In the genomic region with DNA sequence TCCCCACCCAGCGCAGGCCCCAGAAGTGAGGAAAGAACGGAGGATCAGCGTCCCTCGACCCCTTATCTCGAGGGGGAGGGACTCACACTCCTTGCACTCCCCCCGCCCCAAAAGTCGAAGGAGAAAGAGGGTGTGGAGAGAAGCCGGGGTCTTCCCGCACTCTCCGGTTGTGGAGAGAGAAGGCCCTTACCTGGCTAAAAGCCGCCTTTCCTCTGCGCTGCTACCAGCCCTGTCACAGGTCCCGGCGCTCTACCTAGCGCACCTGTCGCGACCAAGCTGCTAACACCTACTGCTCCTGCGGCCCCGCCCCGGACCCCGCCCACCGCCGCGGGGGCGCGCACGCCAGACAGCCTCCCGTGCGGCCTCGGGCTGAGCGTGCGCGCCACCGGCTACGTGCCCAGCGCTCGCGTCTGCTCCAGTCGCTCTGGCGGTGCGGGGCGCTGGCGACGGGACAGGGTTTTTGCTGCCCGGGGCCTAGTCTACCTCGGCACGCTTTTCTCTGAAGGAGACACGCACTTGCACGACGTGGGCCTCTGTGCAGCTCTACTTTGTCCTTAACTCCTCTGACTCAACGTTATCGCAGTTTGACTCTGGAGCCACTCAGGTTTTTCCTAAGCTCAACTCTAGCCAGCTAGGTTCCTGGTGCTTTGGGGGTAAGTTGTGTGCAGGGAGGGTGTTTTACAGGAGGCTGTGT, we compare ENCODE assay signal across 8 cellular contexts. TPM values are rescaled to one million over a fixed set of nuclear protein-coding genes. Genes with fewer than 3 reads are reported as not detected.
DNase-seq lines count a peak whose midpoint lies in the region; ATAC-seq, FAIRE-seq and TF ChIP-seq lines count a peak whose summit lies in the region.

A gene (minus strand): TSS at position 291 of the 694 bp plus-strand sequence. CDS start 34,769 bp downstream, outside the sequence.

- H3K9me3 ChIP-seq in kidney (ENCODE audit: control insufficient read depth in 1 of 2, low read length in 2 of 2) = no peaks in the 10 kb centered on the region

- ATAC-seq in GM19035 (IDR thresholded peaks at IDR 0.05; ENCODE audit: unreplicated experiment) (peak; percentile 91), HG03342 (IDR thresholded peaks at IDR 0.05; ENCODE audit: unreplicated experiment) (peak; percentile 88)

- H3K36me3 ChIP-seq in kidney (ENCODE audit: control insufficient read depth in 1 of 2, insufficient read depth in 2 of 2, low read length in 2 of 2) = no peaks in the 10 kb centered on the region

- DNase-seq in AG08396 (ENCODE audit: low spot score) = peak; percentile 96
- peak; percentile 54 for DNase-seq in NCI-H446 treated with DMSO at 0.1 percent for 48 hours (lab: John Stamatoyannopoulos, UW)
- DNase-seq in activated CD4-positive, alpha-beta T cell treated with anti-CD3 and anti-CD28 coated beads for 1 hour = peak; percentile 88
- DNase-seq in cerebellum (ENCODE audit: low spot score) = peak; percentile 96
- DNase-seq in kidney = peak; percentile 97
- peak; percentile 96 for DNase-seq in stimulated activated CD4-positive, alpha-beta T cell treated with anti-CD3 and anti-CD28 coated beads, Interleukin-15, amount 100 ng/mL, for 24 hours

- H3K4me1 ChIP-seq in kidney (ENCODE audit: control insufficient read depth in 1 of 2, insufficient read depth in 1 of 2, low read depth in 1 of 2, low read length in 2 of 2) = peaks cover 2 to 15% of the 10 kb centered on the region in 2 donors

- H3K27ac ChIP-seq in kidney (ENCODE audit: low read depth in 2 of 2, low read length in 2 of 2) = peak within 1 kb of the TSS; percentile 86 to 94

- TF ChIP-seq CTCF in kidney (IDR thresholded peaks at IDR 0.05; ENCODE audit: borderline replicate concordance, extremely low read depth, insufficient read depth) = no peak

- FAIRE-seq in kidney (lab: Jason Lieb, UNC) = no peak

- intact Hi-C loops in kidney (cut with DNase I) = no loop called here

- H3K9ac ChIP-seq in kidney (ENCODE audit: low read length in 2 of 2) = peak within 1 kb of the TSS; percentile 96 to 98

- H3K4me3 ChIP-seq in kidney (ENCODE audit: low read length in 2 of 2) = peak within 1 kb of the TSS; percentile 96 to 99

RNA-seq across cellular contexts. Expression of the gene that starts here (rescaled TPM):
- total RNA-seq in cerebellum (16.2 TPM), kidney (76.1 TPM)
- polyA plus RNA-seq in kidney (ENCODE audit: insufficient read depth, low read depth, low replicate concordance) = 43.1 TPM

Comparison
In these comparisons a context has a peak if more than half of its experiments do, and no peak if none do; other contexts are left out.
1. Peak in every context shown above with its lines: DNase-seq, ATAC-seq, H3K4me3 ChIP-seq and H3K27ac ChIP-seq.